ENCODE assay signal across 28 cellular contexts in genomic region chr1:231964241-231964640, GRCh38.
"Had no signal": no experiment of that assay in that cellular context is flagged by ENCODE, and none has a peak within 500 bp of the region (broad histone marks: within the 10 kb centered on the region; RNA-seq: fewer than 3 reads in every experiment).

No MANE protein-coding gene starts in this region.

- H3K4me3 ChIP-seq: colonic mucosa, PC-9 had no signal

- ATAC-seq: activated CD8-positive, alpha-beta T cell treated with anti-CD3 and anti-CD28 coated beads for 36 hours; activated T-cell treated with anti-CD3 and anti-CD28 coated beads, Interleukin-2, amount 50 U/mL, for 72 hours; activated T-helper 17 cell treated with anti-CD3 and anti-CD28 coated beads, Interleukin-2, amount 50 U/mL, for 72 hours; Right ventricle myocardium inferior; SK-N-SH treated with all-trans-retinoic acid at 6 μM for 48 hours; T-cell; T-helper 17 cell had no signal

- H3K27ac ChIP-seq: brain microvascular endothelial cell, colonic mucosa, PC-9, RWPE1, VCaP had no signal

- DNase-seq: activated B cell treated with CpG ODN at 0.5 μM for 24 hours; activated CD4-positive, alpha-beta T cell treated with anti-CD3 and anti-CD28 coated beads for 48 hours; activated CD4-positive, CD25-positive, alpha-beta regulatory T cell treated with anti-CD3 and anti-CD28 coated beads, Interleukin-2, amount 50 U/mL, for 72 hours; activated CD8-positive, alpha-beta T cell treated with anti-CD3 and anti-CD28 coated beads for 36 hours; activated effector memory CD4-positive, alpha-beta T cell treated with anti-CD3 and anti-CD28 coated beads, Interleukin-2, amount 50 U/mL, for 16 hours; activated naive CD4-positive, alpha-beta T cell; activated T-cell treated with anti-CD3 and anti-CD28 coated beads, Interleukin-2, amount 50 U/mL, for 1 hour; activated T-cell treated with anti-CD3 and anti-CD28 coated beads, Interleukin-2, amount 50 U/mL, for 72 hours; amniotic stem cell; aorta; brain microvascular endothelial cell; colonic mucosa; NCI-H1105; NCI-H1417 treated with DMSO at 0.1 percent for 48 hours; NCI-H1694 treated with DMSO at 0.1 percent for 48 hours; NCI-H2029; NCI-H345; NCI-H524 treated with DMSO at 0.1 percent for 48 hours; PC-9; SIG-M5; T-cell; T-helper 17 cell; T-helper 9 cell had no signal

- H3K36me3 ChIP-seq: brain microvascular endothelial cell, colonic mucosa had no signal

- H3K4me2 ChIP-seq: PC-9 had no signal

- H3K4me1 ChIP-seq: colonic mucosa had no signal

- H3K27me3 ChIP-seq: brain microvascular endothelial cell, colonic mucosa had no signal
